7 cellular contexts compared by ENCODE assay signal in the genomic region with DNA sequence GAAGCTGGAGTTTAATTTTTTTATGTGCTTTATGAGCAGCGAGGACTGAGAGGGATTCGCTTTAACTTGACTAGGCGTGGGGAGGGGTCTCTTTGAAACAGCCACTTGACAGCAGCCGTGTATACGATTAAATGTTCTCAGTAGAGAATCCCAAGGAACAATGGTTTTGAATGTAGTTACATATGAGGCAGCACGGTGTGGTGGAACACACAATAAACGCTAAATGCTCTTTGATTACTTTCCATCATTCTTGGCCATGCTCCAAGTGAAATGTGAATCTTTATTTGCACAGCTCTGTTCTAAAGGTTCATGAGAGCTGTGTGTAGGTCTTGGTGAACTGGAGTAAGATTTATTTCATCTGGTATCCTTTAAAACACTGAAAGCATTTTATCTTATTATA.
DNase-seq lines count a peak whose midpoint lies in the region; ATAC-seq and TF ChIP-seq lines count a peak whose summit lies in the region.

No MANE protein-coding gene starts in this region.

- H3K4me3 ChIP-seq in astrocyte of the cerebellum (ENCODE audit: low read depth, low read length): no peak overlapping the region
- no peak overlapping the region for H3K4me3 ChIP-seq in skeletal muscle cell (ENCODE audit: low read depth, low read length)

- peak; percentile 77 for DNase-seq in DMS79 treated with DMSO at 0.1 percent for 48 hours (lab: John Stamatoyannopoulos, UW)
- peak; percentile 72 for DNase-seq in NCI-H187 treated with DMSO at 0.1 percent for 48 hours (lab: John Stamatoyannopoulos, UW)
- DNase-seq in astrocyte of the cerebellum (ENCODE audit: low read depth): peak; percentile 29
- DNase-seq in skeletal muscle cell (ENCODE audit: low read depth): peak; percentile 31
- no peak for DNase-seq in activated CD4-positive, alpha-beta T cell treated with anti-CD3 and anti-CD28 coated beads for 1 hour

- ATAC-seq in GM21367 (IDR thresholded peaks at IDR 0.05; ENCODE audit: unreplicated experiment) (no peak), GM19452 (IDR thresholded peaks at IDR 0.05; ENCODE audit: unreplicated experiment) (no peak)

- TF ChIP-seq CTCF in astrocyte of the cerebellum (IDR thresholded peaks at IDR 0.05; ENCODE audit: low read depth, low read length, missing control alignments): no peak

- in situ Hi-C loops in astrocyte of the cerebellum (cut with HindIII; ENCODE audit: low sequenced_read_pairs): no loop called here
